ENCODE assay signal across 9 cellular contexts in genomic region chr5:112329429-112330090, GRCh38.
DNase-seq lines count a peak whose midpoint lies in the region; ATAC-seq, FAIRE-seq and TF ChIP-seq lines count a peak whose summit lies in the region.
"Had no signal": no experiment of that assay in that cellular context is flagged by ENCODE, and none has a peak within 500 bp of the region (broad histone marks: within the 10 kb centered on the region; RNA-seq: fewer than 3 reads in every experiment).

No MANE protein-coding gene starts in this region.

- peak in 1 of 2 donors; percentile 30 for ATAC-seq in right cardiac atrium
- peak; percentile 92 for ATAC-seq in HG02885 (IDR thresholded peaks at IDR 0.05; ENCODE audit: poor library complexity, unreplicated experiment)
- peak; percentile 45; the same call in 1 of the 3 replicates for ATAC-seq in RWPE2 (ENCODE audit: low read depth)

- FAIRE-seq in urothelium cell line (lab: Jason Lieb, UNC), result no peak

- TF ChIP-seq CTCF in RWPE2 (IDR thresholded peaks at IDR 0.05; ENCODE audit: poor library complexity, severe bottlenecking) (no peak), spleen (IDR thresholded peaks at IDR 0.05 in 8 of 11, conservative IDR thresholded peaks at IDR 0.05 in 3 of 11) (no peak)

- 37% methylated on average over 5 of the region's 5 CpGs for WGBS in right cardiac atrium
- WGBS in spleen, 5 donors, result 7 to 21% (median 14%) methylated on average over 5 of the region's 5 CpGs

- H3K27me3 ChIP-seq in right cardiac atrium (ENCODE audit: control insufficient read depth, insufficient read depth) (no peaks in the 10 kb centered on the region), RWPE2 (ENCODE audit: insufficient read depth, poor library complexity, severe bottlenecking) (no peaks in the 10 kb centered on the region), spleen (replicated peaks in 1 of 7) (peaks cover 0 to 7% (median 0%) of the 10 kb centered on the region in 7 donors)

- H3K27ac ChIP-seq in right cardiac atrium (ENCODE audit: low read length) (peak overlapping the region; percentile 27), RWPE2 (ENCODE audit: poor library complexity, severe bottlenecking) (no peak overlapping the region), spleen (no peak overlapping the region)
- H3K27ac ChIP-seq: coronary artery had no signal

- intact Hi-C loops in right cardiac atrium (cut with DNase I) (no loop called here), cardiac septum (cut with DNase I) (loop anchor here (5.0 kb wide), 1 partner anchor 38 kb away; no protein-coding TSS in a partner anchor), spleen (cut with DNase I; ENCODE audit: low total_unique reads) (no loop called here)

- no peaks in the 10 kb centered on the region for H3K36me3 ChIP-seq in RWPE2 (ENCODE audit: low read depth)
- H3K36me3 ChIP-seq in spleen, result no peaks in the 10 kb centered on the region

- DNase-seq in right cardiac atrium (no peak), cardiac septum (ENCODE audit: low spot score) (no peak), RWPE2 (ENCODE audit: low spot score) (no peak), urothelium cell line (ENCODE audit: low spot score) (peak; percentile 37), spleen (no peak), retina (no peak)
- DNase-seq in stimulated activated naive CD4-positive, alpha-beta T cell (lab: John Stamatoyannopoulos, UW), result no peak

- H3K4me1 ChIP-seq in right cardiac atrium (ENCODE audit: control insufficient read depth, insufficient read depth, low read length) (peaks cover 19% of the 10 kb centered on the region), RWPE2 (ENCODE audit: insufficient read depth, poor library complexity, severe bottlenecking) (no peaks in the 10 kb centered on the region), spleen (peaks cover 6 to 31% (median 14%) of the 10 kb centered on the region in 6 donors)

- no peak overlapping the region for H3K4me3 ChIP-seq in right cardiac atrium (ENCODE audit: low read length)
- no peak overlapping the region for H3K4me3 ChIP-seq in RWPE2 (ENCODE audit: severe bottlenecking)
- H3K4me3 ChIP-seq in spleen, result no peak overlapping the region
- H3K4me3 ChIP-seq: coronary artery had no signal

- H3K9me3 ChIP-seq in right cardiac atrium (ENCODE audit: control insufficient read depth, low read length), result no peaks in the 10 kb centered on the region
- no peaks in the 10 kb centered on the region for H3K9me3 ChIP-seq in RWPE2 (ENCODE audit: severe bottlenecking)
- H3K9me3 ChIP-seq in spleen, result no peaks in the 10 kb centered on the region

- TF ChIP-seq POLR2A in spleen (IDR thresholded peaks at IDR 0.05), result no peak
